Comparison of ENCODE assay signal across 1 cellular context in genomic region chr14:34685819-34686428, GRCh38.
TF ChIP-seq lines count a peak whose summit lies in the region.

No MANE protein-coding gene starts in this region.

TF ChIP-seq in HepG2, 621 proteins besides CTCF, POLR2A, EP300 and RAD21 (continued from another document and continues in another):
- TF ChIP-seq ZNF616 (CRISPR knock-in tag; IDR thresholded peaks at IDR 0.05; ENCODE audit: low read depth) (no peak), MEIS1 (CRISPR knock-in tag; IDR thresholded peaks at IDR 0.05; ENCODE audit: borderline replicate concordance) (no peak), NPAS2 (CRISPR knock-in tag; IDR thresholded peaks at IDR 0.05; ENCODE audit: borderline replicate concordance) (no peak), ZGPAT (CRISPR knock-in tag; IDR thresholded peaks at IDR 0.05) (0 out of 2 replicates have a peak, but pooled peaks have one; percentile 18), FLYWCH1 (CRISPR knock-in tag; IDR thresholded peaks at IDR 0.05) (no peak), ATF2 (CRISPR knock-in tag; IDR thresholded peaks at IDR 0.05) (peak; percentile 49; the same call in 1 of the 2 replicates), GFI1 (CRISPR knock-in tag; IDR thresholded peaks at IDR 0.05; ENCODE audit: borderline replicate concordance) (no peak), ELF4 (CRISPR knock-in tag; IDR thresholded peaks at IDR 0.05; ENCODE audit: borderline replicate concordance) (no peak), WIZ (CRISPR knock-in tag; IDR thresholded peaks at IDR 0.05) (no peak), MIER3 (CRISPR knock-in tag; IDR thresholded peaks at IDR 0.05; ENCODE audit: borderline replicate concordance) (peak; percentile 58; the same call in 1 of the 2 replicates), ZBTB39 (CRISPR knock-in tag; IDR thresholded peaks at IDR 0.05) (no peak), ZBTB7B (CRISPR knock-in tag; IDR thresholded peaks at IDR 0.05) (no peak), ONECUT2 (CRISPR knock-in tag; IDR thresholded peaks at IDR 0.05) (no peak), ZBTB49 (CRISPR knock-in tag; IDR thresholded peaks at IDR 0.05; ENCODE audit: borderline replicate concordance) (no peak), ZNF687 (CRISPR knock-in tag; IDR thresholded peaks at IDR 0.05) (no peak), ZNF574 (CRISPR knock-in tag; IDR thresholded peaks at IDR 0.05) (no peak), ZNF614 (CRISPR knock-in tag; IDR thresholded peaks at IDR 0.05; ENCODE audit: borderline replicate concordance) (0 out of 2 replicates have a peak, but pooled peaks have one; percentile 40), ZNF710 (CRISPR knock-in tag; IDR thresholded peaks at IDR 0.05; ENCODE audit: borderline replicate concordance) (no peak), HMGA1 (CRISPR knock-in tag; conservative IDR thresholded peaks at IDR 0.05) (no peak), DZIP1 (CRISPR knock-in tag; IDR thresholded peaks at IDR 0.05) (no peak), ZNF772 (CRISPR knock-in tag; IDR thresholded peaks at IDR 0.05) (no peak), SP2 (CRISPR knock-in tag; IDR thresholded peaks at IDR 0.05) (no peak), ZNF354B (CRISPR knock-in tag; IDR thresholded peaks at IDR 0.05) (peak; percentile 19; the same call in 1 of the 2 replicates), NR2F1 (CRISPR knock-in tag; IDR thresholded peaks at IDR 0.05) (no peak), EHMT2 (IDR thresholded peaks at IDR 0.05; ENCODE audit: borderline replicate concordance, low read depth, low read length) (no peak), E2F1 (CRISPR knock-in tag; IDR thresholded peaks at IDR 0.05) (no peak), XBP1 (CRISPR knock-in tag; IDR thresholded peaks at IDR 0.05) (no peak), ZNF143 (CRISPR knock-in tag; IDR thresholded peaks at IDR 0.05) (no peak), ZNF234 (CRISPR knock-in tag; conservative IDR thresholded peaks at IDR 0.05) (no peak), ELK4 (CRISPR knock-in tag; IDR thresholded peaks at IDR 0.05; ENCODE audit: borderline replicate concordance) (no peak), ZNF251 (CRISPR knock-in tag; IDR thresholded peaks at IDR 0.05) (no peak), ZNF768 (CRISPR knock-in tag; IDR thresholded peaks at IDR 0.05) (no peak), ZNF720 (CRISPR knock-in tag; IDR thresholded peaks at IDR 0.05) (no peak)
